Comparison of ENCODE assay signal across 8 cellular contexts in genomic region chr4:6986067-6986780, GRCh38. TPM values are rescaled to one million over a fixed set of nuclear protein-coding genes. Genes with fewer than 3 reads are reported as not detected.
DNase-seq lines count a peak whose midpoint lies in the region; ATAC-seq and TF ChIP-seq lines count a peak whose summit lies in the region.

No MANE protein-coding gene starts in this region.

- H3K9me2 ChIP-seq in OCI-LY7 (ENCODE audit: insufficient read depth, low read length), result no peaks in the 10 kb centered on the region

- H3K27ac Mint-ChIP-seq in T-helper 2 cell treated with Interferon-gamma antibody and Interleukin-4, amounts not matched to agents 5 μg/mL and 100 μg/mL, for 36 hours, result peak overlapping the region; percentile 93

- H3K4me2 ChIP-seq in OCI-LY7 (ENCODE audit: low read length), result peak overlapping the region; percentile 75

- no peak for DNase-seq in T-helper 2 cell treated with Interferon-gamma antibody and Interleukin-4, amounts not matched to agents 5 μg/mL and 100 μg/mL, for 36 hours (ENCODE audit: low spot score)
- no peak for DNase-seq in T-helper 2 cell
- DNase-seq in OCI-LY7 (ENCODE audit: low spot score), result no peak
- peak; percentile 72 for DNase-seq in dermis blood vessel endothelial cell
- DNase-seq in medulla oblongata (ENCODE audit: extremely low spot score), result peak; percentile 81
- peak; percentile 77 to 91 for DNase-seq in tibial artery
- no peak for DNase-seq in GM10266 (ENCODE audit: extremely low spot score)

- H2AFZ ChIP-seq in OCI-LY7 (ENCODE audit: low read length), result peak overlapping the region; percentile 52; the same call in 1 of the 2 replicates

- peak; percentile 24 for ATAC-seq in HG02642 (IDR thresholded peaks at IDR 0.05; ENCODE audit: poor library complexity, unreplicated experiment)

- H3K4me1 Mint-ChIP-seq in T-helper 2 cell treated with Interferon-gamma antibody and Interleukin-4, amounts not matched to agents 5 μg/mL and 100 μg/mL, for 36 hours (ENCODE audit: low read depth), result peaks cover 46% of the 10 kb centered on the region

- no peaks in the 10 kb centered on the region for H3K27me3 Mint-ChIP-seq in T-helper 2 cell treated with Interferon-gamma antibody and Interleukin-4, amounts not matched to agents 5 μg/mL and 100 μg/mL, for 36 hours (ENCODE audit: low read depth)

- POLR2A ChIA-PET in OCI-LY7 (lab: Charles Lee), result interaction anchor here (0.6 to 1.3 kb wide), 7 partner anchors 12 to 87 kb away, joined by 3 to 7 read pairs (median 6); partner anchors contain the start of genes GRPEL1 and TADA2B

- H3K9me3 ChIP-seq in OCI-LY7 (ENCODE audit: low read length) (no peaks in the 10 kb centered on the region), tibial artery (no peaks in the 10 kb centered on the region)

- TF ChIP-seq CTCF in OCI-LY7 (conservative IDR thresholded peaks at IDR 0.05; ENCODE audit: low read length) (no peak), tibial artery (IDR thresholded peaks at IDR 0.05) (peak in 1 of 2 experiments; percentile 9), GM10266 (IDR thresholded peaks at IDR 0.05; ENCODE audit: control insufficient read depth, insufficient read depth, low read depth, missing control alignments) (no peak)

- CTCF ChIA-PET in OCI-LY7 (lab: Charles Lee; ENCODE audit: unreplicated experiment), result interaction anchor here (0.8 to 0.9 kb wide), 2 partner anchors 16 to 75 kb away, joined by 3 to 4 read pairs; no protein-coding TSS in a partner anchor

- H3K27ac ChIP-seq in OCI-LY7 (ENCODE audit: low read depth, low read length, poor library complexity, severe bottlenecking) (peak overlapping the region; percentile 62), tibial artery (peak overlapping the region; percentile 96 to 98)

- intact Hi-C loops in OCI-LY7 (cut with micrococcal nuclease; ENCODE audit: unreplicated experiment) (loop anchor here (2.0 to 10.0 kb wide), 4 partner anchors 57 to 341 kb away; partner anchors contain the start of genes KIAA0232, MRFAP1 and TADA2B), tibial artery (cut with DNase I; ENCODE audit: low total_unique reads) (loop anchor here (2.0 to 10.0 kb wide), 5 partner anchors 56 to 271 kb away; partner anchors contain the start of genes BLOC1S4, GRPEL1, KIAA0232 and TADA2B)

- peak overlapping the region; percentile 92 for H3K4me3 Mint-ChIP-seq in T-helper 2 cell treated with Interferon-gamma antibody and Interleukin-4, amounts not matched to agents 5 μg/mL and 100 μg/mL, for 36 hours

- H3K36me3 Mint-ChIP-seq in T-helper 2 cell treated with Interferon-gamma antibody and Interleukin-4, amounts not matched to agents 5 μg/mL and 100 μg/mL, for 36 hours (ENCODE audit: low read depth), result peaks cover 13% of the 10 kb centered on the region

- H3K9me3 Mint-ChIP-seq in T-helper 2 cell treated with Interferon-gamma antibody and Interleukin-4, amounts not matched to agents 5 μg/mL and 100 μg/mL, for 36 hours, result no peaks in the 10 kb centered on the region

- H3K4me1 ChIP-seq in OCI-LY7 (ENCODE audit: insufficient read depth, low read length, poor library complexity, severe bottlenecking) (peaks cover 38% of the 10 kb centered on the region), tibial artery (peaks cover 0 to 47% (median 37%) of the 10 kb centered on the region in 4 donors)

- peak overlapping the region; percentile 78 for H3K4me3 ChIP-seq in OCI-LY7 (ENCODE audit: low read depth, low read length, poor library complexity, severe bottlenecking)
- peak overlapping the region; percentile 69 to 84 for H3K4me3 ChIP-seq in tibial artery

- no peaks in the 10 kb centered on the region for H3K27me3 ChIP-seq in tibial artery

- 0 out of 2 replicates have a peak, but pooled peaks cover 5% of the 10 kb centered on the region for H3K36me3 ChIP-seq in OCI-LY7 (ENCODE audit: insufficient read depth, low read length)
- H3K36me3 ChIP-seq in tibial artery, result peaks cover 0 to 4% (median 0%) of the 10 kb centered on the region in 3 donors

- peaks cover 12% of the 10 kb centered on the region; the same call in 1 of the 2 replicates for H3K79me2 ChIP-seq in OCI-LY7 (ENCODE audit: insufficient read depth, low read depth, low read length)

- BruUV-seq in OCI-LY7 (replicated peaks; lab: Mats Ljungman, UMichigan), result TSS peak; percentile 86

- no peaks in the 10 kb centered on the region for H4K20me1 ChIP-seq in OCI-LY7 (ENCODE audit: insufficient read depth, low read length)

RNA-seq across cellular contexts. Expression of gene TADA2B, which starts 56.9 kb away (rescaled TPM):
- 9.9 and 12.8 TPM in 2 replicates for total RNA-seq in OCI-LY7 (2014; rRNA removed; shearing (Covaris generic))
- total RNA-seq in OCI-LY7 (2022), result 20.2 and 20.3 TPM in 2 replicates
- 10.4 and 13.3 TPM in 2 replicates for total RNA-seq in dermis blood vessel endothelial cell

Comparison
In these comparisons a context has a peak if more than half of its experiments do, and no peak if none do; other contexts are left out.
1. DNase-seq: peak in dermis blood vessel endothelial cell (single experiment), medulla oblongata (single experiment) and tibial artery (2 of 2); none in T-helper 2 cell treated with Interferon-gamma antibody and Interleukin-4, amounts not matched to agents 5 μg/mL and 100 μg/mL, for 36 hours (single experiment), T-helper 2 cell (0 of 5), OCI-LY7 (single experiment) and GM10266 (single experiment).